ENCODE assay signal across 1 cellular context in genomic region chr16:66549284-66550131, GRCh38.
TF ChIP-seq lines count a peak whose summit lies in the region.

TK2 (minus strand) TSS chr16:66550122; CDS start chr16:66550061, 61 bp downstream.

TF ChIP-seq in K562, 482 proteins besides CTCF, POLR2A, EP300 and RAD21 (continued from another document and continues in another):
- TF ChIP-seq CREB3L1 (IDR thresholded peaks at IDR 0.05; ENCODE audit: borderline replicate concordance, low read depth): no peak
- no peak for TF ChIP-seq IFI16 (CRISPR knock-in tag; IDR thresholded peaks at IDR 0.05)
- peak; percentile 74 for TF ChIP-seq CXXC5 (CRISPR knock-in tag; IDR thresholded peaks at IDR 0.05)
- peak; percentile 85 for TF ChIP-seq GATAD2B (IDR thresholded peaks at IDR 0.05; ENCODE audit: borderline replicate concordance)
- 0 out of 2 replicates have a peak, but pooled peaks have one; percentile 45 for TF ChIP-seq ZNF583 (CRISPR knock-in tag; IDR thresholded peaks at IDR 0.05)
- TF ChIP-seq ZNF23 (CRISPR knock-in tag; IDR thresholded peaks at IDR 0.05): no peak
- peak; percentile 45; the same call in 1 of the 2 replicates for TF ChIP-seq AFF4 (CRISPR knock-in tag; IDR thresholded peaks at IDR 0.05)
- no peak for TF ChIP-seq CC2D1A (IDR thresholded peaks at IDR 0.05)
- TF ChIP-seq SRSF7 (optimal IDR thresholded peaks at IDR 0.05; ENCODE audit: low read depth, low read length): no peak
- no peak for TF ChIP-seq NELFE (IDR thresholded peaks at IDR 0.05; ENCODE audit: insufficient read depth, insufficient read length)
- no peak for TF ChIP-seq ZNF239 (CRISPR knock-in tag; IDR thresholded peaks at IDR 0.05)
- no peak for TF ChIP-seq TAL1 (IDR thresholded peaks at IDR 0.05)
- no peak for TF ChIP-seq ZNF3 (CRISPR knock-in tag; IDR thresholded peaks at IDR 0.05)
- TF ChIP-seq SREBF1 (IDR thresholded peaks at IDR 0.05; ENCODE audit: borderline replicate concordance, low read depth, low read length): no peak
- TF ChIP-seq ZNF347 (CRISPR knock-in tag; IDR thresholded peaks at IDR 0.05; ENCODE audit: low read depth): no peak
- TF ChIP-seq KLF6 (CRISPR knock-in tag; IDR thresholded peaks at IDR 0.05; ENCODE audit: borderline replicate concordance): no peak
- no peak for TF ChIP-seq CEBPZ (IDR thresholded peaks at IDR 0.05; ENCODE audit: borderline replicate concordance, low read depth, low read length)
- TF ChIP-seq E4F1 (CRISPR knock-in tag; IDR thresholded peaks at IDR 0.05; ENCODE audit: borderline replicate concordance): no peak
- TF ChIP-seq ZSCAN32 (CRISPR knock-in tag; IDR thresholded peaks at IDR 0.05): no peak
- no peak for TF ChIP-seq HBP1 (CRISPR knock-in tag; IDR thresholded peaks at IDR 0.05)
- no peak for TF ChIP-seq MCM2 (IDR thresholded peaks at IDR 0.05; ENCODE audit: low read depth)
- TF ChIP-seq CHCHD3 (CRISPR knock-in tag; IDR thresholded peaks at IDR 0.05): no peak
- TF ChIP-seq PBX2 (CRISPR knock-in tag; IDR thresholded peaks at IDR 0.05; ENCODE audit: low read depth): no peak
- no peak for TF ChIP-seq PBX2 (tag; conservative IDR thresholded peaks at IDR 0.05; ENCODE audit: low read depth)
- TF ChIP-seq HLTF (IDR thresholded peaks at IDR 0.05): no peak
- TF ChIP-seq TBL1XR1 (IDR thresholded peaks at IDR 0.05; ENCODE audit: low read length in 2 of 2): no peak
- TF ChIP-seq ZZZ3 (IDR thresholded peaks at IDR 0.05): no peak
- no peak for TF ChIP-seq GTF2B (IDR thresholded peaks at IDR 0.05; ENCODE audit: extremely low read depth, insufficient read length)
- no peak for TF ChIP-seq HMGN3 (IDR thresholded peaks at IDR 0.05; ENCODE audit: borderline replicate concordance, extremely low read depth, insufficient read length, low read depth, low read length)
- no peak for TF ChIP-seq ASH1L (IDR thresholded peaks at IDR 0.05; ENCODE audit: borderline replicate concordance, low read depth, partially characterized antibody)
- TF ChIP-seq EHMT2 (IDR thresholded peaks at IDR 0.05): no peak
- TF ChIP-seq DMBX1 (CRISPR knock-in tag; IDR thresholded peaks at IDR 0.05; ENCODE audit: borderline replicate concordance): no peak
- TF ChIP-seq TEAD1 (CRISPR knock-in tag; IDR thresholded peaks at IDR 0.05): 0 out of 4 replicates have a peak, but pooled peaks of 1 of the 2 experiments have one; percentile 79
- TF ChIP-seq CEBPG (CRISPR knock-in tag; IDR thresholded peaks at IDR 0.05): no peak
- no peak for TF ChIP-seq CEBPG (tag; conservative IDR thresholded peaks at IDR 0.05 in 1 of 2, IDR thresholded peaks at IDR 0.05 in 1 of 2)
- TF ChIP-seq YBX1 (IDR thresholded peaks at IDR 0.05): no peak
- TF ChIP-seq ZNF740 (CRISPR knock-in tag; IDR thresholded peaks at IDR 0.05): no peak
- no peak for TF ChIP-seq ZNF740 (tag; IDR thresholded peaks at IDR 0.05)
- TF ChIP-seq TRIM28 (IDR thresholded peaks at IDR 0.05): no peak
- 0 out of 2 replicates have a peak, but pooled peaks have one; percentile 42 for TF ChIP-seq ATF6 (CRISPR knock-in tag; IDR thresholded peaks at IDR 0.05)
- TF ChIP-seq ZNF511 (CRISPR knock-in tag; IDR thresholded peaks at IDR 0.05): peak; percentile 21; the same call in 1 of the 2 replicates
- TF ChIP-seq CBFB (CRISPR knock-in tag; IDR thresholded peaks at IDR 0.05): no peak
- TF ChIP-seq MXD1 (CRISPR knock-in tag; IDR thresholded peaks at IDR 0.05; ENCODE audit: borderline replicate concordance, poor library complexity, severe bottlenecking): no peak
- TF ChIP-seq ZNF217 (CRISPR knock-in tag; IDR thresholded peaks at IDR 0.05): no peak
